In the genomic region with DNA sequence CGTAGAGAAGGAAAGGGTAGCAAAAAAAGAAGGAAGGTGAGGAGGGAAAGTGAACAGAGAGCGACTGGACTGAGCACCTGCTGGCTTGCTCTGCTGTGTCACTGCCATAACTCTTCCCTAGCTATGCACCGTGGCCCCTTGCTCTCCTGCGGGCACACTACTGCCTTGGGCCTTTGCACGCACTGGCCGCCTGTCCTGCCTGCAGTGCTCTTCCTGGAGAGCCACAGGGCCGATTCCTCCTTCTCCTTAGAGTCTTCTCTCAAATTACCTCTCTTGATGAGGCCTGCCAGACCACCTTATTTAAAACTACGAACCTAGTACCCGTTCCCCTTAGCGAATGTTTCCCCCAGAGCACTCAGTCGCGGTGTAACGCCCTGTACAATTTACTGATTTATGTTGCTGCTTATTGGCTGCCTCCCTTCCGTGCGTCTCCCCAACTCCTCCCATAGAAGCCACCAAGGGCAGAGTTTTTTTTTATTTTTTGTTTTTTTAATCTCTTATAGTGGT, we compare ENCODE assay signal across 8 cellular contexts.
DNase-seq lines count a peak whose midpoint lies in the region; ATAC-seq and TF ChIP-seq lines count a peak whose summit lies in the region.

No MANE protein-coding gene starts in this region.

- H3K4me3 ChIP-seq in dorsolateral prefrontal cortex, result peak overlapping the region in 57 of 59 donors; percentile 33 to 70 (median 54)

- H3K27ac Mint-ChIP-seq in osteocyte (ENCODE audit: unreplicated experiment), result peak overlapping the region; percentile 92

- no peaks in the 10 kb centered on the region for H3K36me3 Mint-ChIP-seq in osteocyte (ENCODE audit: unreplicated experiment)

- peak; percentile 41 for DNase-seq in T-helper 22 cell (ENCODE audit: low read depth)
- DNase-seq in dorsolateral prefrontal cortex, result no peak
- no peak for DNase-seq in osteocyte (ENCODE audit: extremely low spot score, unreplicated experiment)
- no peak for DNase-seq in NCI-H2107 treated with DMSO at 0.1 percent for 48 hours (lab: John Stamatoyannopoulos, UW; ENCODE audit: unreplicated experiment)
- no peak for DNase-seq in AG08395 (ENCODE audit: low spot score)

- ATAC-seq in HG02938 (IDR thresholded peaks at IDR 0.05; ENCODE audit: unreplicated experiment) (peak; percentile 18), HG03378 (IDR thresholded peaks at IDR 0.05; ENCODE audit: unreplicated experiment) (no peak), GM18517 (IDR thresholded peaks at IDR 0.05; ENCODE audit: unreplicated experiment) (no peak)

- TF ChIP-seq CTCF in dorsolateral prefrontal cortex (IDR thresholded peaks at IDR 0.05 in 54 of 56, conservative IDR thresholded peaks at IDR 0.05 in 2 of 56; ENCODE audit: low read depth in 1 of 56, partially characterized antibody in 56 of 56) (no peak), osteocyte (IDR thresholded peaks at IDR 0.05) (no peak)

- H3K27ac ChIP-seq in dorsolateral prefrontal cortex, result peak overlapping the region; percentile 22 to 100 (median 89)

- no peaks in the 10 kb centered on the region for H3K27me3 Mint-ChIP-seq in osteocyte (ENCODE audit: unreplicated experiment)

- H3K4me3 Mint-ChIP-seq in osteocyte (ENCODE audit: unreplicated experiment), result peak overlapping the region; percentile 52

- intact Hi-C loops in dorsolateral prefrontal cortex (cut with DNase I), result loop anchor here in 1 of 2 donors (5.0 kb wide), 1 partner anchor 59 kb away; no protein-coding TSS in a partner anchor

- no peaks in the 10 kb centered on the region for H3K9me3 Mint-ChIP-seq in osteocyte (ENCODE audit: unreplicated experiment)

- no peaks in the 10 kb centered on the region for H3K27me3 ChIP-seq in dorsolateral prefrontal cortex

- peaks cover 62% of the 10 kb centered on the region for H3K4me1 Mint-ChIP-seq in osteocyte (ENCODE audit: unreplicated experiment)
